In the genomic region with DNA sequence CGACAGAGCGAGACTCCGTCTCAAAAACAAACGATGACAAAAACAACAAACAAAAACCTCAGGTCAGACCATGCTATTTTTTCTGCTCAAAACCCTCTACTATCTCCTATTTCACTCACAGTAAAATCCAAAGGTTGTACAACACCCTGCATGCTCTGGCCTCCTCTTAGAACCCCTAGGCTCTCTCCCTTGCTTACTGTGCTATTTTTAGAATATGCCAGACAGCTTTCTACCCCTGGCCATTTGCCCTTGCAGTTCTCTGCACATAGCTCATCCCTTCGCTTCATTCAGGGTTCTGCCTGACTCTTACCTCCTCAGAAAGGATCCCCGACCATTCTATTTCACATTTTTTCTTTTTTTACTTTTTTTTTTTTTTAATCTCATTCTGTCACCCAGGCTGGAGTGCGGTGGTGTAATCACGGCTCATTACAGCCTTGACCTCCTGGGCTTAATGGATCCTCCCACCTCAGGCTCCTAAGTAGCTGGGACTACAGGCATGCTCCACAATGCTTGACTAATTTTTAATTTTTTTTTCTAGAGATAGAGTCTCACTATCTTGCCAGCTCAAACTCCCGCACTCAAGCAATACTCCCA, we compare ENCODE assay signal across 16 cellular contexts. TPM values are rescaled to one million over a fixed set of nuclear protein-coding genes. Genes with fewer than 3 reads are reported as not detected.
A peak's percentile ranks its signal among the peaks of the same experiment; 100 is the strongest.
DNase-seq lines count a peak whose midpoint lies in the region; ATAC-seq and TF ChIP-seq lines count a peak whose summit lies in the region.
"Had no signal": no experiment of that assay in that cellular context is flagged by ENCODE, and none has a peak within 500 bp of the region (broad histone marks: within the 10 kb centered on the region; RNA-seq: fewer than 3 reads in every experiment).

No MANE protein-coding gene starts in this region.

- H3K9me3 ChIP-seq in SK-N-SH (no peaks in the 10 kb centered on the region), gastrocnemius medialis (no peaks in the 10 kb centered on the region), uterus (no peaks in the 10 kb centered on the region)
- H3K9me3 ChIP-seq: colonic mucosa, esophagus squamous epithelium had no signal

- H3K4me2 ChIP-seq in SK-N-SH, result no peak overlapping the region

- H3K27ac ChIP-seq in SK-N-SH (ENCODE audit: low read depth in 2 of 2, low read length in 1 of 2) (no peak overlapping the region), gastrocnemius medialis (peak overlapping the region in 3 of 4 donors; percentile 13 to 38 (median 28)), uterus (no peak overlapping the region)
- H3K27ac ChIP-seq: 22Rv1, colonic mucosa had no signal

- 91% methylated on average over 9 of the region's 9 CpGs for WGBS in SK-N-SH (ENCODE audit: low lambda C conversion rate)

- TF ChIP-seq CTCF in SK-N-SH (IDR thresholded peaks at IDR 0.05), result no peak
- no peak for TF ChIP-seq CTCF in gastrocnemius medialis (IDR thresholded peaks at IDR 0.05 in 4 of 5, conservative IDR thresholded peaks at IDR 0.05 in 1 of 5)
- TF ChIP-seq CTCF in uterus (IDR thresholded peaks at IDR 0.05), result no peak

- no peaks in the 10 kb centered on the region for H3K9me2 ChIP-seq in SK-N-SH

- no peak overlapping the region for H2AFZ ChIP-seq in SK-N-SH (ENCODE audit: low read depth)

- H3F3A ChIP-seq in SK-N-SH (replicated peaks; ENCODE audit: insufficient read depth), result peaks cover 9% of the 10 kb centered on the region

- H3K4me1 ChIP-seq in SK-N-SH (ENCODE audit: control insufficient read depth in 1 of 2, insufficient read depth in 2 of 2, low read depth in 1 of 2, low read length in 1 of 2) (peaks cover 0 to 14% of the 10 kb centered on the region in 2 experiments; a peak in 2 of 4 replicates), gastrocnemius medialis (peaks cover 0 to 9% of the 10 kb centered on the region in 2 donors), uterus (no peaks in the 10 kb centered on the region)
- H3K4me1 ChIP-seq: colonic mucosa had no signal

- no peaks in the 10 kb centered on the region for H3K27me3 ChIP-seq in SK-N-SH (ENCODE audit: insufficient read depth)
- H3K27me3 ChIP-seq in gastrocnemius medialis, result no peaks in the 10 kb centered on the region
- no peaks in the 10 kb centered on the region for H3K27me3 ChIP-seq in uterus
- H3K27me3 ChIP-seq: colonic mucosa, esophagus squamous epithelium had no signal

- intact Hi-C loops in left ventricle myocardium superior (cut with micrococcal nuclease), result no loop called here
- intact Hi-C loops in gastrocnemius medialis (cut with DNase I; ENCODE audit: low total_unique reads), result no loop called here
- intact Hi-C loops in uterus (cut with DNase I; ENCODE audit: low total_unique reads), result no loop called here

- H3K36me3 ChIP-seq in SK-N-SH (replicated peaks in 1 of 2; ENCODE audit: control insufficient read depth in 1 of 2, insufficient read depth in 2 of 2, low read length in 1 of 2) (peaks cover 4 to 8% of the 10 kb centered on the region in 2 experiments), gastrocnemius medialis (peaks cover 0 to 5% of the 10 kb centered on the region in 2 donors), uterus (no peaks in the 10 kb centered on the region)
- H3K36me3 ChIP-seq: colonic mucosa had no signal

- H3K4me3 ChIP-seq in SK-N-SH (ENCODE audit: low read depth in 2 of 2, low read length in 1 of 2) (no peak overlapping the region), gastrocnemius medialis (no peak overlapping the region), uterus (no peak overlapping the region)
- H3K4me3 ChIP-seq: colonic mucosa, esophagus squamous epithelium had no signal

- TF ChIP-seq POLR2A in gastrocnemius medialis (IDR thresholded peaks at IDR 0.05) (no peak), uterus (IDR thresholded peaks at IDR 0.05) (no peak)

- no peak overlapping the region for H3K9ac ChIP-seq in SK-N-SH

- in situ Hi-C loops in gastrocnemius medialis (cut with MboI; ENCODE audit: low sequenced_read_pairs in 4 of 4), result no loop called here

- no peak for TF ChIP-seq EP300 in SK-N-SH (IDR thresholded peaks at IDR 0.05; ENCODE audit: borderline replicate concordance in 1 of 2, low read depth in 1 of 2, low read length in 1 of 2)

- DNase-seq in DMS53 (lab: John Stamatoyannopoulos, UW) (peak; percentile 59), DMS53 treated with DMSO at 0.1 percent for 48 hours (lab: John Stamatoyannopoulos, UW; ENCODE audit: unreplicated experiment) (no peak), SK-N-SH (peak; percentile 19), left ventricle myocardium superior (no peak), gastrocnemius medialis (no peak), HT-29 (ENCODE audit: low spot score) (no peak), uterus (no peak)
- DNase-seq: activated naive CD4-positive, alpha-beta T cell treated with anti-CD3 and anti-CD28 coated beads, Interleukin-2, amount 10 ng/mL, durations not matched to agents 7 days and 5 days; Calu3; colonic mucosa; esophagus squamous epithelium; NCI-H1930; PC-3; small intestine had no signal

- no peak for TF ChIP-seq RAD21 in SK-N-SH (IDR thresholded peaks at IDR 0.05; ENCODE audit: low read length)

- no peaks in the 10 kb centered on the region for H3K79me2 ChIP-seq in SK-N-SH (ENCODE audit: insufficient read depth)

- no peaks in the 10 kb centered on the region for H4K20me1 ChIP-seq in SK-N-SH (ENCODE audit: insufficient read depth)

- ATAC-seq in left ventricle myocardium superior, result peak; percentile 87
- no peak for ATAC-seq in gastrocnemius medialis
- no peak for ATAC-seq in activated CD4-positive, CD25-positive, alpha-beta regulatory T cell treated with anti-CD3 and anti-CD28 coated beads, Interleukin-2, amount 50 U/mL, for 24 hours
- ATAC-seq: PC-3 had no signal

- POLR2A ChIA-PET in SK-N-SH (lab: Yijun Ruan, JAX), result no interaction called here

- CTCF ChIA-PET in SK-N-SH (lab: Yijun Ruan, JAX), result interaction anchor here (1.0 to 1.3 kb wide), 2 partner anchors 36 to 69 kb away, joined by 4 read pairs; a partner anchor contains a TSS

TF ChIP-seq in SK-N-SH, 30 proteins besides CTCF, POLR2A, EP300 and RAD21:
- TF ChIP-seq, protein P1, sequence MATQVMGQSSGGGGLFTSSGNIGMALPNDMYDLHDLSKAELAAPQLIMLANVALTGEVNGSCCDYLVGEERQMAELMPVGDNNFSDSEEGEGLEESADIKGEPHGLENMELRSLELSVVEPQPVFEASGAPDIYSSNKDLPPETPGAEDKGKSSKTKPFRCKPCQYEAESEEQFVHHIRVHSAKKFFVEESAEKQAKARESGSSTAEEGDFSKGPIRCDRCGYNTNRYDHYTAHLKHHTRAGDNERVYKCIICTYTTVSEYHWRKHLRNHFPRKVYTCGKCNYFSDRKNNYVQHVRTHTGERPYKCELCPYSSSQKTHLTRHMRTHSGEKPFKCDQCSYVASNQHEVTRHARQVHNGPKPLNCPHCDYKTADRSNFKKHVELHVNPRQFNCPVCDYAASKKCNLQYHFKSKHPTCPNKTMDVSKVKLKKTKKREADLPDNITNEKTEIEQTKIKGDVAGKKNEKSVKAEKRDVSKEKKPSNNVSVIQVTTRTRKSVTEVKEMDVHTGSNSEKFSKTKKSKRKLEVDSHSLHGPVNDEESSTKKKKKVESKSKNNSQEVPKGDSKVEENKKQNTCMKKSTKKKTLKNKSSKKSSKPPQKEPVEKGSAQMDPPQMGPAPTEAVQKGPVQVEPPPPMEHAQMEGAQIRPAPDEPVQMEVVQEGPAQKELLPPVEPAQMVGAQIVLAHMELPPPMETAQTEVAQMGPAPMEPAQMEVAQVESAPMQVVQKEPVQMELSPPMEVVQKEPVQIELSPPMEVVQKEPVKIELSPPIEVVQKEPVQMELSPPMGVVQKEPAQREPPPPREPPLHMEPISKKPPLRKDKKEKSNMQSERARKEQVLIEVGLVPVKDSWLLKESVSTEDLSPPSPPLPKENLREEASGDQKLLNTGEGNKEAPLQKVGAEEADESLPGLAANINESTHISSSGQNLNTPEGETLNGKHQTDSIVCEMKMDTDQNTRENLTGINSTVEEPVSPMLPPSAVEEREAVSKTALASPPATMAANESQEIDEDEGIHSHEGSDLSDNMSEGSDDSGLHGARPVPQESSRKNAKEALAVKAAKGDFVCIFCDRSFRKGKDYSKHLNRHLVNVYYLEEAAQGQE (IDR thresholded peaks at IDR 0.05; ENCODE audit: low read depth, low read length), result no peak
- TF ChIP-seq TCF12 (IDR thresholded peaks at IDR 0.05) (no peak), ELF1 (IDR thresholded peaks at IDR 0.05) (no peak), GATA2 (CRISPR knock-in tag; IDR thresholded peaks at IDR 0.05) (no peak), CHD2 (IDR thresholded peaks at IDR 0.05; ENCODE audit: low read length, partially characterized antibody) (no peak), RFX5 (IDR thresholded peaks at IDR 0.05; ENCODE audit: low read length) (no peak), TAF1 (IDR thresholded peaks at IDR 0.05; ENCODE audit: borderline replicate concordance, low read depth, low read length) (no peak)
- TF ChIP-seq, protein P2, sequence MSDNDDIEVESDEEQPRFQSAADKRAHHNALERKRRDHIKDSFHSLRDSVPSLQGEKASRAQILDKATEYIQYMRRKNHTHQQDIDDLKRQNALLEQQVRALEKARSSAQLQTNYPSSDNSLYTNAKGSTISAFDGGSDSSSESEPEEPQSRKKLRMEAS (IDR thresholded peaks at IDR 0.05; ENCODE audit: low read depth), result no peak

RNA-seq across cellular contexts. Expression of a gene that starts 33.6 kb away (rescaled TPM):
- polyA plus RNA-seq in SK-N-SH (2012; rRNA removed), result 38.0 and 46.0 TPM in 2 replicates
- polyA plus RNA-seq in SK-N-SH (2012; cell fraction: cytosol; rRNA removed), result 39.3 and 44.2 TPM in 2 replicates
- 26.1 and 28.1 TPM in 2 replicates for polyA plus RNA-seq in SK-N-SH (2012; cell fraction: nucleus; rRNA removed)
- total RNA-seq in left ventricle myocardium superior (48.4 TPM), gastrocnemius medialis (10 to 100 TPM; 12.2 to 22.6 (median 15.8) TPM), uterus (10 to 100 TPM; 11.3 to 31.6 (median 25.4) TPM)
- 31.1 and 31.5 TPM in 2 replicates for total RNA-seq in HT-29 (2014; rRNA removed; shearing (Covaris generic))

RNA-seq across cellular contexts. Expression of a gene that starts 35.9 kb away (rescaled TPM):
- not detected in 2 replicates for polyA plus RNA-seq in SK-N-SH (2012; rRNA removed)
- polyA plus RNA-seq in SK-N-SH (2012; cell fraction: cytosol; rRNA removed), result not detected in 2 replicates
- 0.01 and 0.04 TPM in 2 replicates for polyA plus RNA-seq in SK-N-SH (2012; cell fraction: nucleus; rRNA removed)
- total RNA-seq in left ventricle myocardium superior, result not detected
- not detected for total RNA-seq in gastrocnemius medialis
- total RNA-seq in HT-29 (2014; rRNA removed; shearing (Covaris generic)), result not detected in 2 replicates
- 1 to 10 TPM in 1 of 4 donors, under 1 TPM in 1, not detected in 2; 0.07 to 2.0 TPM for total RNA-seq in uterus
- total RNA-seq: Calu3, colonic mucosa, esophagus squamous epithelium, PC-3 had no signal

RNA-seq across cellular contexts. Expression of a gene that starts 52.6 kb away (rescaled TPM):
- polyA plus RNA-seq in SK-N-SH (2012; rRNA removed), result 2.2 and 2.4 TPM in 2 replicates
- 1.2 and 1.8 TPM in 2 replicates for polyA plus RNA-seq in SK-N-SH (2012; cell fraction: cytosol; rRNA removed)
- polyA plus RNA-seq in SK-N-SH (2012; cell fraction: nucleus; rRNA removed), result 7.0 and 8.3 TPM in 2 replicates
- total RNA-seq in left ventricle myocardium superior, result 0.50 TPM
- under 1 TPM; 0.20 to 0.39 (median 0.30) TPM for total RNA-seq in gastrocnemius medialis
- total RNA-seq in HT-29 (2014; rRNA removed; shearing (Covaris generic)), result 2.4 and 3.0 TPM in 2 replicates
- total RNA-seq in uterus, result 1 to 10 TPM in 2 of 4 donors, under 1 TPM in 2; 0.26 to 5.0 (median 1.2) TPM

Comparison
In these comparisons a context has a peak if more than half of its experiments do, and no peak if none do; other contexts are left out.
1. DNase-seq: peak in DMS53 (single experiment) and SK-N-SH (single experiment); none in DMS53 treated with DMSO at 0.1 percent for 48 hours (single experiment), left ventricle myocardium superior (single experiment), gastrocnemius medialis (0 of 2), HT-29 (single experiment) and uterus (0 of 2).
2. H3K27ac ChIP-seq: peak in gastrocnemius medialis (3 of 4); none in SK-N-SH (0 of 2) and uterus (0 of 2).